9 cellular contexts compared by ENCODE assay signal in the genomic region with DNA sequence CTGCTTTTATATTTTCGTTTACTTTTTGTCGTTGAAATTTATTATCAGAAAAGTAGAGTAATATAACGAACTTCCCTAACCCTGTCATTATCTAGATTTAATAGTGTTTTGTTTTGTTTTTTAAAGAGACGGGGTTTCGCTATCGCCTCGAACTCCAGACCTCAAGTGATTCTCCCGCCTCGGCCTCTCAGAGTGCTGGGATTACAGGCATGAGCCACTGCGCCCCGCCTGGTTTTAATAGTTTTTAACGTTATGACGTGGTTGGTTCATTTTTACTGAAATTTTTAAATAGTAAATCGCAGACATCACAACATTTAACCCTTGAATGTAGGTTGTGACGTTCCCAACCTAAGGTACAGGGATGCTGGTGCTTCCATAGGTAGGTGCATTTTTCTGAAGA. TPM values are rescaled to one million over a fixed set of nuclear protein-coding genes. Genes with fewer than 3 reads are reported as not detected.
DNase-seq lines count a peak whose midpoint lies in the region; ATAC-seq and FAIRE-seq lines count a peak whose summit lies in the region.
"Had no signal": no experiment of that assay in that cellular context is flagged by ENCODE, and none has a peak within 500 bp of the region (broad histone marks: within the 10 kb centered on the region; RNA-seq: fewer than 3 reads in every experiment).

No MANE protein-coding gene starts in this region.

- FAIRE-seq in GM19239 (lab: Jason Lieb, UNC): no peak
- FAIRE-seq: TTC549 had no signal

- H3K36me3 Mint-ChIP-seq in naive thymus-derived CD8-positive, alpha-beta T cell: peaks cover 0 to 45% (median 12%) of the 10 kb centered on the region in 3 donors

- H3K4me3 Mint-ChIP-seq in naive thymus-derived CD8-positive, alpha-beta T cell: peak overlapping the region; percentile 95 to 98 (median 97)

- H3K36me3 ChIP-seq in H7 (replicated peaks; ENCODE audit: control insufficient read depth, insufficient read depth, low read length) (peaks cover 16% of the 10 kb centered on the region), SK-N-MC (ENCODE audit: insufficient read depth, low read length) (peaks cover 42% of the 10 kb centered on the region), duodenal mucosa (ENCODE audit: control insufficient read depth in 1 of 2, insufficient read depth in 2 of 2, low read length in 2 of 2) (peaks cover 3 to 21% of the 10 kb centered on the region in 2 donors)

- H3K9me3 Mint-ChIP-seq in naive thymus-derived CD8-positive, alpha-beta T cell: no peaks in the 10 kb centered on the region

- no peaks in the 10 kb centered on the region for H3K27me3 Mint-ChIP-seq in naive thymus-derived CD8-positive, alpha-beta T cell

- no peaks in the 10 kb centered on the region for H3K27me3 ChIP-seq in H7 (ENCODE audit: control insufficient read depth, insufficient read depth, low read length)
- H3K27me3 ChIP-seq in duodenal mucosa (ENCODE audit: control insufficient read depth in 1 of 2, insufficient read depth in 2 of 2, low read length in 2 of 2): no peaks in the 10 kb centered on the region

- peaks cover 32 to 66% (median 65%) of the 10 kb centered on the region in 4 donors for H3K4me1 Mint-ChIP-seq in naive thymus-derived CD8-positive, alpha-beta T cell

- peak overlapping the region; percentile 87 for H3K4me3 ChIP-seq in H7 (ENCODE audit: insufficient read depth, low read depth, low read length)
- peak overlapping the region; percentile 89 for H3K4me3 ChIP-seq in SK-N-MC
- H3K4me3 ChIP-seq in duodenal mucosa (ENCODE audit: low read depth in 1 of 2, low read length in 2 of 2): peak overlapping the region; percentile 95

- peak overlapping the region; percentile 86 for H3K9ac ChIP-seq in SK-N-MC (ENCODE audit: insufficient read length)
- H3K9ac ChIP-seq in duodenal mucosa (ENCODE audit: low read depth in 1 of 2, low read length in 2 of 2): peak overlapping the region; percentile 93 to 97

- no peaks in the 10 kb centered on the region for H3K9me3 ChIP-seq in SK-N-MC (ENCODE audit: low read depth, low read length)
- H3K9me3 ChIP-seq in duodenal mucosa (ENCODE audit: control insufficient read depth in 1 of 2, low read length in 2 of 2): no peaks in the 10 kb centered on the region

- POLR2A ChIA-PET in naive thymus-derived CD8-positive, alpha-beta T cell (lab: Charles Lee): interaction anchor here (0.7 to 2.7 kb wide), 7 partner anchors 17 to 216 kb away, joined by 3 to 36 read pairs (median 12); partner anchors contain the start of genes CIB1, GDPGP1, SEMA4B and TTLL13

- H3K27ac Mint-ChIP-seq in naive thymus-derived CD8-positive, alpha-beta T cell: peak overlapping the region; percentile 96 to 99 (median 99)

- peak overlapping the region; percentile 77 for H3K27ac ChIP-seq in SK-N-MC
- H3K27ac ChIP-seq in duodenal mucosa (ENCODE audit: low read depth, low read length): peak overlapping the region; percentile 95

- no peak for DNase-seq in H7
- DNase-seq in SK-N-MC (ENCODE audit: low read depth, low spot score): no peak
- peak in 1 of 10 donors; percentile 9 for DNase-seq in naive thymus-derived CD8-positive, alpha-beta T cell
- no peak for DNase-seq in iPS-NIHi7 (ENCODE audit: extremely low spot score)
- no peak for DNase-seq in NOMO-1 treated with dmso at 0.1 percent for 144 hours (lab: John Stamatoyannopoulos, UW; ENCODE audit: unreplicated experiment)
- DNase-seq in GM19239 (ENCODE audit: insufficient read length, low spot score): no peak

- H3K4me1 ChIP-seq in duodenal mucosa (ENCODE audit: control insufficient read depth in 1 of 2, insufficient read depth in 2 of 2, low read length in 2 of 2): peaks cover 44 to 52% of the 10 kb centered on the region in 2 donors

- ATAC-seq in naive thymus-derived CD8-positive, alpha-beta T cell: no peak
- no peak for ATAC-seq in HG03520 (IDR thresholded peaks at IDR 0.05; ENCODE audit: unreplicated experiment)

RNA-seq across cellular contexts. Expression of gene NGRN, which starts 1.0 kb away (rescaled TPM):
- 66.6 and 72.9 TPM in 2 replicates for total RNA-seq in H7 (2014; rRNA removed; shearing (Covaris generic))
- 10 to 100 TPM; 47.7 to 53.3 TPM for total RNA-seq in naive thymus-derived CD8-positive, alpha-beta T cell
- 10 to 100 TPM; 25.9 to 42.9 (median 26.5) TPM for polyA plus RNA-seq in naive thymus-derived CD8-positive, alpha-beta T cell

RNA-seq across cellular contexts. Expression of gene TTLL13, which starts 17.1 kb away (rescaled TPM):
- 0.07 and 0.14 TPM in 2 replicates for total RNA-seq in H7 (2014; rRNA removed; shearing (Covaris generic))
- 1 to 10 TPM in 1 of 2 experiments, under 1 TPM in 1; 0.71 to 1.0 TPM for total RNA-seq in naive thymus-derived CD8-positive, alpha-beta T cell
- polyA plus RNA-seq in naive thymus-derived CD8-positive, alpha-beta T cell: not detected

RNA-seq across cellular contexts. Expression of gene GDPGP1, which starts 32.5 kb away (rescaled TPM):
- total RNA-seq in H7 (2014; rRNA removed; shearing (Covaris generic)): 5.2 and 5.8 TPM in 2 replicates
- 10 to 100 TPM; 12.0 to 12.4 TPM for total RNA-seq in naive thymus-derived CD8-positive, alpha-beta T cell
- polyA plus RNA-seq in naive thymus-derived CD8-positive, alpha-beta T cell: 1 to 10 TPM in 2 of 3 donors, under 1 TPM in 1; 0.50 to 2.2 (median 1.3) TPM

RNA-seq across cellular contexts. Expression of gene CIB1, which starts 32.7 kb away (rescaled TPM):
- total RNA-seq in H7 (2014; rRNA removed; shearing (Covaris generic)): 16.3 and 21.2 TPM in 2 replicates
- total RNA-seq in naive thymus-derived CD8-positive, alpha-beta T cell: 100 to 1,000 TPM; 110 TPM
- 100 to 1,000 TPM; 232 to 246 (median 232) TPM for polyA plus RNA-seq in naive thymus-derived CD8-positive, alpha-beta T cell
